8 cellular contexts compared by ENCODE assay signal in the genomic region with DNA sequence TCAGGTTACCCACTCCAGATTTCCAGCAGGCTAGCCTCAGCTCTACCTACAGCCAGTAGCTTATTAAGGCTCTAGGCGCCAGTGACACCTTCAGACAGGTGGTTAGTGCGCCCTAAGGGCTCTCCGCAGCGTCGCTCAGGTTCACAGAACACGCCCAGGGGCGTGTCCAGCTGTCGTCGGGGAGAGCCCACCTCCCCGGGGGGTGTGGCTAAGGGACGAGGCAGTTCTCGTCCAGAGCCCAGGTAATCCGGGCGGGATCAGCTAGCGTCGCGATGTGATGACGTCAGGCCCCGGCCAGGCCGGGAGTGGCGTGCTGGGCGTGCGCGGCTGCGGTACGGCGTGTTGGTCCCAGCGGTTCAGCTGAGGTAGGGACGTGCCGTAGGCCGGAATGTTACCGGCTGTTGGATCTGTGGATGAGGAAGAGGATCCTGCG. TPM values are rescaled to one million over a fixed set of nuclear protein-coding genes. Genes with fewer than 3 reads are reported as not detected.
A peak's percentile ranks its signal among the peaks of the same experiment; 100 is the strongest.
DNase-seq lines count a peak whose midpoint lies in the region; TF ChIP-seq lines count a peak whose summit lies in the region.
"Not testable (repeated sequence)": the region's sequence is repeated elsewhere in the genome, so short reads cannot be mapped to it uniquely, and the experiment has no call there.

A gene (plus strand): TSS at position 340 of the 433 bp plus-strand sequence. CDS start 49 bp downstream, at position 389.

- WGBS in ectodermal cell, 2 experiments, result 0% methylated on average over 4 of the region's 33 CpGs; no CpG with 5 or more reads in 1 of the 2 experiments

- peak within 1 kb of the TSS; percentile 92 for H2AFZ ChIP-seq in osteoblast (ENCODE audit: low read length)

- not testable (repeated sequence) for DNase-seq in BJ (ENCODE audit: low read depth)
- DNase-seq in HK-2 (ENCODE audit: unreplicated experiment), result peak; percentile 7
- peak; percentile 57 to 68 (median 58) for DNase-seq in T-helper 1 cell
- DNase-seq in activated T-helper 2 cell treated with anti-CD3 and anti-CD28 coated beads, Interferon-gamma antibody, Interleukin-2, Interleukin-4, amounts not matched to agents 10 μg/mL and 5 μg/mL and 100 μg/mL, durations not matched to agents 14 hours and 24 hours and 36 hours (ENCODE audit: low spot score), result peak; percentile 62
- peak; percentile 9 for DNase-seq in osteoblast (ENCODE audit: insufficient read length, low spot score, missing footprints)
- DNase-seq in stimulated activated CD8-positive, alpha-beta memory T cell treated with anti-CD3 and anti-CD28 coated beads, Interleukin-15, amount 100 ng/mL, for 1 hour (ENCODE audit: low read depth), result peak; percentile 24

- H3K27ac Mint-ChIP-seq in activated T-helper 2 cell treated with anti-CD3 and anti-CD28 coated beads, Interferon-gamma antibody, Interleukin-2, Interleukin-4, amounts not matched to agents 10 μg/mL and 5 μg/mL and 100 μg/mL, durations not matched to agents 14 hours and 24 hours and 36 hours, result peak within 1 kb of the TSS; percentile 60

- intact Hi-C loops in activated T-helper 2 cell treated with anti-CD3 and anti-CD28 coated beads, Interferon-gamma antibody, Interleukin-2, Interleukin-4, amounts not matched to agents 10 μg/mL and 5 μg/mL and 100 μg/mL, durations not matched to agents 14 hours and 24 hours and 36 hours (cut with micrococcal nuclease), result not testable (repeated sequence)

- not testable (repeated sequence) for H3K4me1 Mint-ChIP-seq in activated T-helper 2 cell treated with anti-CD3 and anti-CD28 coated beads, Interferon-gamma antibody, Interleukin-2, Interleukin-4, amounts not matched to agents 10 μg/mL and 5 μg/mL and 100 μg/mL, durations not matched to agents 14 hours and 24 hours and 36 hours (ENCODE audit: low read depth)

- POLR2A ChIA-PET in BJ (lab: Charles Lee), result not testable (repeated sequence)

- peak within 1 kb of the TSS; percentile 79 for H3K4me3 Mint-ChIP-seq in activated T-helper 2 cell treated with anti-CD3 and anti-CD28 coated beads, Interferon-gamma antibody, Interleukin-2, Interleukin-4, amounts not matched to agents 10 μg/mL and 5 μg/mL and 100 μg/mL, durations not matched to agents 14 hours and 24 hours and 36 hours (ENCODE audit: low read depth)

- H3K36me3 Mint-ChIP-seq in activated T-helper 2 cell treated with anti-CD3 and anti-CD28 coated beads, Interferon-gamma antibody, Interleukin-2, Interleukin-4, amounts not matched to agents 10 μg/mL and 5 μg/mL and 100 μg/mL, durations not matched to agents 14 hours and 24 hours and 36 hours (ENCODE audit: low read depth), result not testable (repeated sequence)

- H3K4me3 ChIP-seq in BJ (ENCODE audit: low read depth, low read length) (peak within 1 kb of the TSS; percentile 57), ectodermal cell (ENCODE audit: insufficient read depth, low read depth, low read length) (peak within 1 kb of the TSS; percentile 20), iPS-11a (ENCODE audit: low read depth, low read length) (peak within 1 kb of the TSS; percentile 33), osteoblast (ENCODE audit: insufficient read depth, low read length) (peak within 1 kb of the TSS; percentile 69)

- TF ChIP-seq CTCF in BJ (IDR thresholded peaks at IDR 0.05; ENCODE audit: insufficient read depth, low read depth, low read length); osteoblast (IDR thresholded peaks at IDR 0.05; ENCODE audit: extremely low read depth, low read depth, low read length): not testable (repeated sequence)

- H3K27ac ChIP-seq in ectodermal cell (ENCODE audit: insufficient read depth, low read depth, low read length, poor library complexity, severe bottlenecking), result not testable (repeated sequence)
- peak within 1 kb of the TSS; percentile 41 for H3K27ac ChIP-seq in osteoblast (ENCODE audit: low read depth, low read length)

- not testable (repeated sequence) for H3K27me3 Mint-ChIP-seq in activated T-helper 2 cell treated with anti-CD3 and anti-CD28 coated beads, Interferon-gamma antibody, Interleukin-2, Interleukin-4, amounts not matched to agents 10 μg/mL and 5 μg/mL and 100 μg/mL, durations not matched to agents 14 hours and 24 hours and 36 hours (ENCODE audit: low read depth)

- CTCF ChIA-PET in BJ (lab: Yijun Ruan, JAX), result not testable (repeated sequence)

- H3K9me3 ChIP-seq in ectodermal cell (ENCODE audit: control insufficient read depth, low read length); osteoblast (ENCODE audit: low read depth, low read length): not testable (repeated sequence)

- H3K4me2 ChIP-seq in osteoblast (ENCODE audit: insufficient read depth, low read length), result peak within 1 kb of the TSS; percentile 77

- not testable (repeated sequence) for H3K36me3 ChIP-seq in BJ (ENCODE audit: control insufficient read depth, insufficient read depth, low read length); ectodermal cell (ENCODE audit: control insufficient read depth, insufficient read depth, low read length); osteoblast (ENCODE audit: insufficient read depth, low read length)

- not testable (repeated sequence) for H3K27me3 ChIP-seq in BJ (ENCODE audit: control insufficient read depth, insufficient read depth, low read length); ectodermal cell (ENCODE audit: control insufficient read depth, insufficient read depth, low read length, poor library complexity, severe bottlenecking); osteoblast (ENCODE audit: insufficient read depth, low read length)

- H3K4me1 ChIP-seq in ectodermal cell (ENCODE audit: control insufficient read depth, insufficient read depth, low read length); osteoblast (ENCODE audit: insufficient read depth, low read length): not testable (repeated sequence)

- not testable (repeated sequence) for H4K20me1 ChIP-seq in osteoblast (ENCODE audit: insufficient read depth, low read length)

- not testable (repeated sequence) for H3K79me2 ChIP-seq in osteoblast (ENCODE audit: insufficient read depth, low read length)

- H3K9me3 Mint-ChIP-seq in activated T-helper 2 cell treated with anti-CD3 and anti-CD28 coated beads, Interferon-gamma antibody, Interleukin-2, Interleukin-4, amounts not matched to agents 10 μg/mL and 5 μg/mL and 100 μg/mL, durations not matched to agents 14 hours and 24 hours and 36 hours, result not testable (repeated sequence)

RNA-seq across cellular contexts. Expression of the gene that starts here (rescaled TPM):
- 14.2 and 33.3 TPM in 2 replicates for polyA plus RNA-seq in BJ (2011; rRNA removed)
- 20.9 and 23.8 TPM in 2 replicates for polyA minus RNA-seq in BJ (2011; rRNA and poly(A)+ RNA removed)
- total RNA-seq in activated T-helper 2 cell treated with anti-CD3 and anti-CD28 coated beads, Interferon-gamma antibody, Interleukin-2, Interleukin-4, amounts not matched to agents 10 μg/mL and 5 μg/mL and 100 μg/mL, durations not matched to agents 14 hours and 24 hours and 36 hours, result 43.5 and 50.8 TPM in 2 replicates
- 43.8 TPM for polyA plus RNA-seq in ectodermal cell (2013, experiment 1 of 4)
- 42.1 TPM for polyA plus RNA-seq in ectodermal cell (2013, experiment 2 of 4)
- polyA plus RNA-seq in ectodermal cell (2013, experiment 3 of 4), result 31.8 TPM
- polyA plus RNA-seq in ectodermal cell (2013, experiment 4 of 4), result 37.3 TPM
- 33.3 and 34.7 TPM in 2 replicates for total RNA-seq in osteoblast
